ENCODE assay signal across 1 cellular context in the genomic region with DNA sequence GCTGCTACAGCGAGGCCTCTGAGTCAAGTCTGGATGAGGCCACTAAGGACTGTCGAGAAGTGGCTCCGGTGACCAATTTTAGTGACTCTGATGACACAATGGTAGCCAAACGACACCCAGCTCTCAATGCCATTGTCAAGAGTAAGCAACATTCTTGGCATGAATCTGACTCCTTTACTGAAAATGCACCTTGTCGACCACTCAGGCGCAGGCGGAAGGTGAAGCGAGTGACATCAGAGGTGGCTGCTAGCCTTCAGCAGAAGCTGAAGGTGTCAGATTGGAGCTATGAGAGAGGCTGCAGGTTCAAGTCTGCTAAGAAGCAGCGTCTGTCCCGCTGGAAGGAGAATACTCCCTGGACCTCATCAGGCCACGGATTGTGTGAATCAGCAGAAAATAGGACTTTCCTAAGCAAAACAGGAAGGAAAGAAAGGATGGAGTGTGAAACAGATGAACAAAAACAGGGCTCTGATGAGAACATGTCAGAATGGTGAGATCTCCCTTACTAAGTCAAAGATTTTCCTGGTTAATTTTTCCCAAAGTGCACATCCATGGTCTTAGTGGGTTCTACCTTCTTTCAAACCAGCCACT.
TF ChIP-seq lines count a peak whose summit lies in the region.

No MANE protein-coding gene starts in this region.

TF ChIP-seq in GM23338, 12 proteins besides CTCF, POLR2A, EP300 and RAD21 (continued from another document):
- TF ChIP-seq, protein P1, sequence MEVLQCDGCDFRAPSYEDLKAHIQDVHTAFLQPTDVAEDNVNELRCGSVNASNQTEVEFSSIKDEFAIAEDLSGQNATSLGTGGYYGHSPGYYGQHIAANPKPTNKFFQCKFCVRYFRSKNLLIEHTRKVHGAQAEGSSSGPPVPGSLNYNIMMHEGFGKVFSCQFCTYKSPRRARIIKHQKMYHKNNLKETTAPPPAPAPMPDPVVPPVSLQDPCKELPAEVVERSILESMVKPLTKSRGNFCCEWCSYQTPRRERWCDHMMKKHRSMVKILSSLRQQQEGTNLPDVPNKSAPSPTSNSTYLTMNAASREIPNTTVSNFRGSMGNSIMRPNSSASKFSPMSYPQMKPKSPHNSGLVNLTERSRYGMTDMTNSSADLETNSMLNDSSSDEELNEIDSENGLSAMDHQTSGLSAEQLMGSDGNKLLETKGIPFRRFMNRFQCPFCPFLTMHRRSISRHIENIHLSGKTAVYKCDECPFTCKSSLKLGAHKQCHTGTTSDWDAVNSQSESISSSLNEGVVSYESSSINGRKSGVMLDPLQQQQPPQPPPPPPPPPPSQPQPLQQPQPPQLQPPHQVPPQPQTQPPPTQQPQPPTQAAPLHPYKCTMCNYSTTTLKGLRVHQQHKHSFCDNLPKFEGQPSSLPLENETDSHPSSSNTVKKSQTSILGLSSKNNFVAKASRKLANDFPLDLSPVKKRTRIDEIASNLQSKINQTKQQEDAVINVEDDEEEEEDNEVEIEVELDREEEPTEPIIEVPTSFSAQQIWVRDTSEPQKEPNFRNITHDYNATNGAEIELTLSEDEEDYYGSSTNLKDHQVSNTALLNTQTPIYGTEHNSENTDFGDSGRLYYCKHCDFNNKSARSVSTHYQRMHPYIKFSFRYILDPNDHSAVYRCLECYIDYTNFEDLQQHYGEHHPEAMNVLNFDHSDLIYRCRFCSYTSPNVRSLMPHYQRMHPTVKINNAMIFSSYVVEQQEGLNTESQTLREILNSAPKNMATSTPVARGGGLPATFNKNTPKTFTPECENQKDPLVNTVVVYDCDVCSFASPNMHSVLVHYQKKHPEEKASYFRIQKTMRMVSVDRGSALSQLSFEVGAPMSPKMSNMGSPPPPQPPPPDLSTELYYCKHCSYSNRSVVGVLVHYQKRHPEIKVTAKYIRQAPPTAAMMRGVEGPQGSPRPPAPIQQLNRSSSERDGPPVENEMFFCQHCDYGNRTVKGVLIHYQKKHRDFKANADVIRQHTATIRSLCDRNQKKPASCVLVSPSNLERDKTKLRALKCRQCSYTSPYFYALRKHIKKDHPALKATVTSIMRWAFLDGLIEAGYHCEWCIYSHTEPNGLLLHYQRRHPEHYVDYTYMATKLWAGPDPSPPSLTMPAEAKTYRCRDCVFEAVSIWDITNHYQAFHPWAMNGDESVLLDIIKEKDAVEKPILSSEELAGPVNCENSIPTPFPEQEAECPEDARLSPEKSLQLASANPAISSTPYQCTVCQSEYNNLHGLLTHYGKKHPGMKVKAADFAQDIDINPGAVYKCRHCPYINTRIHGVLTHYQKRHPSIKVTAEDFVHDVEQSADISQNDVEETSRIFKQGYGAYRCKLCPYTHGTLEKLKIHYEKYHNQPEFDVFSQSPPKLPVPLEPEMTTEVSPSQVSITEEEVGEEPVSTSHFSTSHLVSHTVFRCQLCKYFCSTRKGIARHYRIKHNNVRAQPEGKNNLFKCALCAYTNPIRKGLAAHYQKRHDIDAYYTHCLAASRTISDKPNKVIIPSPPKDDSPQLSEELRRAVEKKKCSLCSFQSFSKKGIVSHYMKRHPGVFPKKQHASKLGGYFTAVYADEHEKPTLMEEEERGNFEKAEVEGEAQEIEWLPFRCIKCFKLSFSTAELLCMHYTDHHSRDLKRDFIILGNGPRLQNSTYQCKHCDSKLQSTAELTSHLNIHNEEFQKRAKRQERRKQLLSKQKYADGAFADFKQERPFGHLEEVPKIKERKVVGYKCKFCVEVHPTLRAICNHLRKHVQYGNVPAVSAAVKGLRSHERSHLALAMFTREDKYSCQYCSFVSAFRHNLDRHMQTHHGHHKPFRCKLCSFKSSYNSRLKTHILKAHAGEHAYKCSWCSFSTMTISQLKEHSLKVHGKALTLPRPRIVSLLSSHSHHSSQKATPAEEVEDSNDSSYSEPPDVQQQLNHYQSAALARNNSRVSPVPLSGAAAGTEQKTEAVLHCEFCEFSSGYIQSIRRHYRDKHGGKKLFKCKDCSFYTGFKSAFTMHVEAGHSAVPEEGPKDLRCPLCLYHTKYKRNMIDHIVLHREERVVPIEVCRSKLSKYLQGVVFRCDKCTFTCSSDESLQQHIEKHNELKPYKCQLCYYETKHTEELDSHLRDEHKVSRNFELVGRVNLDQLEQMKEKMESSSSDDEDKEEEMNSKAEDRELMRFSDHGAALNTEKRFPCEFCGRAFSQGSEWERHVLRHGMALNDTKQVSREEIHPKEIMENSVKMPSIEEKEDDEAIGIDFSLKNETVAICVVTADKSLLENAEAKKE (CRISPR knock-in tag; IDR thresholded peaks at IDR 0.05) = no peak
- TF ChIP-seq POLR2AphosphoS5 (IDR thresholded peaks at IDR 0.05; ENCODE audit: low read depth) = no peak
- no peak for TF ChIP-seq ZNF331 (CRISPR knock-in tag; IDR thresholded peaks at IDR 0.05; ENCODE audit: low read depth)
- no peak for TF ChIP-seq ZNF114 (CRISPR knock-in tag; IDR thresholded peaks at IDR 0.05)
- TF ChIP-seq EZH2phosphoT487 (IDR thresholded peaks at IDR 0.05; ENCODE audit: unreplicated experiment) = no peak
- TF ChIP-seq, protein P2, sequence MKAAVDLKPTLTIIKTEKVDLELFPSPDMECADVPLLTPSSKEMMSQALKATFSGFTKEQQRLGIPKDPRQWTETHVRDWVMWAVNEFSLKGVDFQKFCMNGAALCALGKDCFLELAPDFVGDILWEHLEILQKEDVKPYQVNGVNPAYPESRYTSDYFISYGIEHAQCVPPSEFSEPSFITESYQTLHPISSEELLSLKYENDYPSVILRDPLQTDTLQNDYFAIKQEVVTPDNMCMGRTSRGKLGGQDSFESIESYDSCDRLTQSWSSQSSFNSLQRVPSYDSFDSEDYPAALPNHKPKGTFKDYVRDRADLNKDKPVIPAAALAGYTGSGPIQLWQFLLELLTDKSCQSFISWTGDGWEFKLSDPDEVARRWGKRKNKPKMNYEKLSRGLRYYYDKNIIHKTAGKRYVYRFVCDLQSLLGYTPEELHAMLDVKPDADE (IDR thresholded peaks at IDR 0.05) = no peak
